In the genomic region with DNA sequence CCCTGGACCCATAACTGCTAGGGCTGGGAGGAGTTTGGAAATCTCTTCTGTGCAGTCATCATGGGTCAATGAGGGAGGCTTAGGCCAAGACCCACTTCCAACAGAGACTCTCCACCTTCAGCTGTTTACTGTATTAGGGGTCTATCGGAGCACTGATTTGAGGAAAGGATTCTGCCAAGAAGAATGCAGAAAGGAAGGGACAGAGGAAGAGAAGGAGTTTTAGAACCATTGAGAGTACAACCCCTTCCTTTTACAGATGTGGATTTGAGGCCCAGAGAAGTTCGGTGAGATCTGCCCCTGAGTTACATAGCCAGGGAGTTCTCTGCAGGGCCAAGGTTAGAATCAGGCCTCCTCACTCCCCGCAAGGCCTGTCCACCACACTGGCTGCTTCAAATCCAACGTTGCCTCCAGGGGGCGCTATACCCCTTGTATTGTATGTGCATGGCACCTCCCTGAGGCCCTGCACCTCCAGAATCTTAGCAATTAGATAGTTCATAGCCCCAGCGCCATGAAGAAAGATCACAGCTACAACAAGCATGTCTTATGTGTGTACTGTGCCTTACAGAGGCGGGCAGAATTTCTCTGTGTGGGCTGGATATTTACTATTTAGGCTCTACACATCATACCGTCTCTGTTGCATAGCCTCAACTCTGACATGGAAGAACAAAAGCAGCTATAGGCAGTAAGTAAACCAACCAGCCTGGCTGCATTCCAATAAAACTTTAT, we compare ENCODE assay signal across 8 cellular contexts.
DNase-seq lines count a peak whose midpoint lies in the region; ATAC-seq and TF ChIP-seq lines count a peak whose summit lies in the region.

No MANE protein-coding gene starts in this region.

- TF ChIP-seq POLR2A in prostate gland (IDR thresholded peaks at IDR 0.05), result no peak

- no peak overlapping the region for H3K4me3 ChIP-seq in prostate gland

- H3K36me3 ChIP-seq in prostate gland, result no peaks in the 10 kb centered on the region

- no peaks in the 10 kb centered on the region for H3K27me3 ChIP-seq in prostate gland (replicated peaks; ENCODE audit: insufficient read depth)

- in situ Hi-C loops in G401 (cut with HindIII; ENCODE audit: low sequenced_read_pairs), result no loop called here

- no peaks in the 10 kb centered on the region for H3K9me3 ChIP-seq in prostate gland

- ATAC-seq in GM21619 (IDR thresholded peaks at IDR 0.05; ENCODE audit: unreplicated experiment), result peak; percentile 94

- DNase-seq in G401 (ENCODE audit: low spot score) (peak; percentile 72), SHP77 (lab: John Stamatoyannopoulos, UW) (peak; percentile 53 to 84), head of caudate nucleus (peak; percentile 43 to 87 (median 75)), prostate gland (ENCODE audit: low spot score) (peak; percentile 92), DMS79 treated with DMSO at 0.1 percent for 48 hours (lab: John Stamatoyannopoulos, UW) (no peak)
- peak; percentile 17 to 42 (median 40) for DNase-seq in activated naive CD4-positive, alpha-beta T cell (lab: John Stamatoyannopoulos, UW)

- no peaks in the 10 kb centered on the region for H3K4me1 ChIP-seq in prostate gland (replicated peaks)

- 47% methylated on average over 8 of the region's 8 CpGs for WGBS in prostate gland

- no peak overlapping the region for H3K27ac ChIP-seq in prostate gland

- no peak for TF ChIP-seq EP300 in Ishikawa (IDR thresholded peaks at IDR 0.05; ENCODE audit: borderline replicate concordance)

- peak; percentile 57 to 88 (median 80) for TF ChIP-seq CTCF in prostate gland (IDR thresholded peaks at IDR 0.05)

- intact Hi-C loops in head of caudate nucleus (cut with DNase I) (no loop called here), prostate gland (cut with DNase I) (loop anchor here (5.0 kb wide), 1 partner anchor 219 kb away; no protein-coding TSS in a partner anchor)

- peak; percentile 99 for TF ChIP-seq RAD21 in Ishikawa (IDR thresholded peaks at IDR 0.05; ENCODE audit: low read depth)

TF ChIP-seq in Ishikawa, 13 proteins besides CTCF, POLR2A, EP300 and RAD21:
- TF ChIP-seq TCF12 (IDR thresholded peaks at IDR 0.05; ENCODE audit: low read depth) (no peak), YY1 (IDR thresholded peaks at IDR 0.05; ENCODE audit: low read depth) (peak; percentile 56; the same call in 1 of the 2 replicates), CREB1 (IDR thresholded peaks at IDR 0.05; ENCODE audit: low read depth) (no peak)
- TF ChIP-seq, protein P1, sequence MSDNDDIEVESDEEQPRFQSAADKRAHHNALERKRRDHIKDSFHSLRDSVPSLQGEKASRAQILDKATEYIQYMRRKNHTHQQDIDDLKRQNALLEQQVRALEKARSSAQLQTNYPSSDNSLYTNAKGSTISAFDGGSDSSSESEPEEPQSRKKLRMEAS (IDR thresholded peaks at IDR 0.05), result 0 out of 2 replicates have a peak, but pooled peaks have one; percentile 34
